In genomic region chr2:108625828-108626195, GRCh38 we compare ENCODE assay signal across 18 cellular contexts.
DNase-seq lines count a peak whose midpoint lies in the region; ATAC-seq, FAIRE-seq and TF ChIP-seq lines count a peak whose summit lies in the region.
"Had no signal": no experiment of that assay in that cellular context is flagged by ENCODE, and none has a peak within 500 bp of the region (broad histone marks: within the 10 kb centered on the region; RNA-seq: fewer than 3 reads in every experiment).

No MANE protein-coding gene starts in this region.

- H3K4me3 ChIP-seq in HepG2 (replicated peaks in 1 of 3; ENCODE audit: insufficient read depth in 1 of 3, low read depth in 2 of 3, low read length in 3 of 3) (no peak overlapping the region), right lobe of liver (no peak overlapping the region)
- H3K4me3 ChIP-seq: hepatocyte, right atrium auricular region had no signal

- in situ Hi-C loops in HepG2 (cut with HindIII; ENCODE audit: extremely low pct_ligation_motif_present, low pct_unique_long_range_greater_than_20kb), result no loop called here

- no peaks in the 10 kb centered on the region; a peak in 1 of 5 replicates for H3K36me3 ChIP-seq in HepG2 (replicated peaks in 1 of 2; ENCODE audit: control insufficient read depth in 1 of 2, insufficient read depth in 2 of 2, low read length in 2 of 2)
- no peaks in the 10 kb centered on the region for H3K36me3 ChIP-seq in right lobe of liver
- H3K36me3 ChIP-seq: right atrium auricular region had no signal

- H3K36me3 Mint-ChIP-seq in activated CD4-positive, alpha-beta memory T cell treated with anti-CD3 and anti-CD28 coated beads for 36 hours, result peaks cover 20% of the 10 kb centered on the region
- H3K36me3 Mint-ChIP-seq in memory B cell, result no peaks in the 10 kb centered on the region

- ATAC-seq in HepG2 (no peak), right lobe of liver (no peak), memory B cell (ENCODE audit: low read depth) (no peak), HG03175 (IDR thresholded peaks at IDR 0.05; ENCODE audit: unreplicated experiment) (no peak)

- FAIRE-seq in HepG2 (lab: Jason Lieb, UNC), result no peak

- no peak overlapping the region for H2AFZ ChIP-seq in HepG2 (ENCODE audit: low read length)
- H2AFZ ChIP-seq: hepatocyte had no signal

- intact Hi-C loops in HepG2 (cut with micrococcal nuclease; ENCODE audit: unreplicated experiment), result no loop called here
- intact Hi-C loops in right lobe of liver (cut with DNase I), result no loop called here
- intact Hi-C loops in activated CD4-positive, alpha-beta memory T cell treated with anti-CD3 and anti-CD28 coated beads for 36 hours (cut with micrococcal nuclease), result loop anchor here (2.0 to 5.0 kb wide), 2 partner anchors 15 to 34 kb away; no protein-coding TSS in a partner anchor

- POLR2A ChIA-PET in HepG2 (lab: Yijun Ruan, JAX), result no interaction called here
- POLR2A ChIA-PET in activated CD4-positive, alpha-beta memory T cell treated with anti-CD3 and anti-CD28 coated beads for 36 hours (lab: Charles Lee), result interaction anchor here (0.6 to 7.2 kb wide), 2 partner anchors 11 to 14 kb away, joined by 3 to 70 read pairs; no protein-coding TSS in a partner anchor

- peaks cover 30% of the 10 kb centered on the region for H3K79me2 ChIP-seq in HepG2 (ENCODE audit: insufficient read depth, low read length)

- H3K9me3 Mint-ChIP-seq in activated CD4-positive, alpha-beta memory T cell treated with anti-CD3 and anti-CD28 coated beads for 36 hours, result no peaks in the 10 kb centered on the region
- H3K9me3 Mint-ChIP-seq in memory B cell, result no peaks in the 10 kb centered on the region

- DNase-seq in HepG2 (ENCODE audit: low spot score), result no peak
- DNase-seq in right lobe of liver, result no peak
- DNase-seq in activated CD4-positive, alpha-beta memory T cell treated with anti-CD3 and anti-CD28 coated beads for 36 hours, result no peak
- no peak for DNase-seq in memory B cell (ENCODE audit: low spot score in 2 of 2)
- DNase-seq in mesenteric fat pad (ENCODE audit: low spot score), result no peak
- no peak for DNase-seq in NCI-H2227 treated with DMSO at 0.1 percent for 48 hours (lab: John Stamatoyannopoulos, UW)
- DNase-seq: DMS79 treated with DMSO at 0.1 percent for 48 hours, foreskin fibroblast, GOT3, KBM-7, NCI-H2171, Right ventricle myocardium superior, substantia nigra had no signal

- TF ChIP-seq CTCF in HepG2 (CRISPR knock-in tag; IDR thresholded peaks at IDR 0.05) (no peak), right lobe of liver (IDR thresholded peaks at IDR 0.05) (no peak)

- H3K27ac Mint-ChIP-seq in activated CD4-positive, alpha-beta memory T cell treated with anti-CD3 and anti-CD28 coated beads for 36 hours, result peak overlapping the region; percentile 92
- peak overlapping the region; percentile 35 for H3K27ac Mint-ChIP-seq in memory B cell

- CTCF ChIA-PET in HepG2 (lab: Yijun Ruan, JAX; ENCODE audit: low intra/inter-chr PET ratio, low total read pairs), result no interaction called here
- CTCF ChIA-PET in activated CD4-positive, alpha-beta memory T cell treated with anti-CD3 and anti-CD28 coated beads for 36 hours (lab: Charles Lee), result interaction anchor here (1.1 to 8.8 kb wide), 3 partner anchors 9 to 14 kb away, joined by 3 to 129 read pairs (median 3); no protein-coding TSS in a partner anchor

- no peak for TF ChIP-seq RAD21 in HepG2 (CRISPR knock-in tag; IDR thresholded peaks at IDR 0.05)

- 83% methylated on average over 2 of the region's 2 CpGs for WGBS in HepG2 (ENCODE audit: low lambda C conversion rate)
- WGBS in right lobe of liver (ENCODE audit: insufficient coverage, low coverage, low lambda C conversion rate, missing lambda C conversion rate), result 74% methylated on average over 2 of the region's 2 CpGs

- peaks cover 14% of the 10 kb centered on the region for H3K4me1 ChIP-seq in HepG2 (ENCODE audit: insufficient read depth, low read length)
- no peaks in the 10 kb centered on the region for H3K4me1 ChIP-seq in right lobe of liver

- TF ChIP-seq POLR2A in HepG2 (IDR thresholded peaks at IDR 0.05; ENCODE audit: insufficient read depth in 1 of 2, low read depth in 2 of 2, low read length in 2 of 2) (no peak), right lobe of liver (IDR thresholded peaks at IDR 0.05) (no peak)

- no peaks in the 10 kb centered on the region for H3K27me3 Mint-ChIP-seq in activated CD4-positive, alpha-beta memory T cell treated with anti-CD3 and anti-CD28 coated beads for 36 hours
- H3K27me3 Mint-ChIP-seq in memory B cell, result no peaks in the 10 kb centered on the region

- peak overlapping the region; percentile 70 for H3K4me3 Mint-ChIP-seq in activated CD4-positive, alpha-beta memory T cell treated with anti-CD3 and anti-CD28 coated beads for 36 hours
- H3K4me3 Mint-ChIP-seq in memory B cell, result no peak overlapping the region

- BruUV-seq in HepG2 (replicated peaks; lab: Mats Ljungman, UMichigan), result no TSS peak

- no peak overlapping the region for H3K9ac ChIP-seq in HepG2 (ENCODE audit: insufficient read depth, low read depth, low read length)

- TF ChIP-seq EP300 in HepG2 (IDR thresholded peaks at IDR 0.05; ENCODE audit: low read depth in 2 of 2, low read length in 2 of 2) (no peak), HepG2 (CRISPR knock-in tag; IDR thresholded peaks at IDR 0.05; ENCODE audit: borderline replicate concordance) (no peak)

- H4K20me1 ChIP-seq in HepG2 (ENCODE audit: insufficient read depth, low read length), result peaks cover 9% of the 10 kb centered on the region; the same call in 1 of the 2 replicates

- H3K27me3 ChIP-seq in HepG2 (ENCODE audit: control insufficient read depth in 1 of 2, insufficient read depth in 2 of 2, low read length in 2 of 2), result no peaks in the 10 kb centered on the region
- H3K27me3 ChIP-seq in right lobe of liver, result no peaks in the 10 kb centered on the region
- H3K27me3 ChIP-seq: hepatocyte, right atrium auricular region had no signal

- H3K27ac ChIP-seq in HepG2 (ENCODE audit: extremely low read length, insufficient read depth, low read length), result no peak overlapping the region
- no peak overlapping the region for H3K27ac ChIP-seq in right lobe of liver
- H3K27ac ChIP-seq: C4-2B, epithelial cell of prostate, hepatocyte, right atrium auricular region had no signal

- H3K4me1 Mint-ChIP-seq in activated CD4-positive, alpha-beta memory T cell treated with anti-CD3 and anti-CD28 coated beads for 36 hours (ENCODE audit: low read depth), result peaks cover 71% of the 10 kb centered on the region
- H3K4me1 Mint-ChIP-seq in memory B cell, result peaks cover 16% of the 10 kb centered on the region

- H3K4me2 ChIP-seq in HepG2 (ENCODE audit: low read depth, low read length), result no peak overlapping the region
- H3K4me2 ChIP-seq: hepatocyte had no signal

- no peaks in the 10 kb centered on the region for H3K9me3 ChIP-seq in HepG2 (ENCODE audit: low read length)
- no peaks in the 10 kb centered on the region for H3K9me3 ChIP-seq in right lobe of liver
- H3K9me3 ChIP-seq: right atrium auricular region had no signal

TF ChIP-seq in HepG2, 621 proteins besides CTCF, POLR2A, EP300 and RAD21:
- TF ChIP-seq PREB (CRISPR knock-in tag; IDR thresholded peaks at IDR 0.05) (no peak), NFYB (CRISPR knock-in tag; IDR thresholded peaks at IDR 0.05) (no peak), ZNF7 (CRISPR knock-in tag; IDR thresholded peaks at IDR 0.05) (peak; percentile 68; the same call in 1 of the 2 replicates), ZKSCAN1 (IDR thresholded peaks at IDR 0.05; ENCODE audit: low read length) (no peak)
